Comparison of ENCODE assay signal across 9 cellular contexts in the genomic region with DNA sequence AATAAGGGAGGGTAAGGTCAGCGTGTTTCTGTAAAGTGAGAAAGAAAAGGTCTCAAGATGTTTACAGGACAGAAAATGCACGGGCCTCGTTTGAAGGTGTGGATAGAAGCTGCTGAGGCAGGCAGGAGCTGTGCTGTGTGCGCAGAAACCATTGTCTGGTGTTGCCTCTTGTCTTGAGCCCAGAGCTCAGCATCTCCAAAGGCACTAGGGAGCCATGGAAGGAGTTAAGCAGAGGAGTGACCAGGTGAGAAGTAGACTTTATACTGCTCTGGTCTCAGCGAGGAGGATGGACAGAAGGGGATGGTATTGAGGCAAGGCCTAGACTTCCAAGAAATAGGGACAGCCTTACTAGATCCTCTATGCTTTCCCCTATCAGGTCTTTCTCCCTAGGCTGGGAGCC. TPM values are rescaled to one million over a fixed set of nuclear protein-coding genes. Genes with fewer than 3 reads are reported as not detected.
DNase-seq lines count a peak whose midpoint lies in the region; FAIRE-seq and TF ChIP-seq lines count a peak whose summit lies in the region.
"Had no signal": no experiment of that assay in that cellular context is flagged by ENCODE, and none has a peak within 500 bp of the region (broad histone marks: within the 10 kb centered on the region; RNA-seq: fewer than 3 reads in every experiment).

No MANE protein-coding gene starts in this region.

- no peak for DNase-seq in AG10803 (ENCODE audit: low read depth)
- no peak for DNase-seq in H1 (ENCODE audit: low read depth in 1 of 2, low spot score in 2 of 2)
- DNase-seq in neural crest cell (ENCODE audit: low read depth, low spot score), result no peak
- no peak for DNase-seq in GOT3 (lab: John Stamatoyannopoulos, UW)
- no peak for DNase-seq in NOMO-1 treated with DMSO at 0.1 percent for 48 hours (lab: John Stamatoyannopoulos, UW; ENCODE audit: unreplicated experiment)
- DNase-seq in islet precursor cell, result no peak
- DNase-seq in DMS53 treated with DMSO at 0.1 percent for 48 hours (lab: John Stamatoyannopoulos, UW; ENCODE audit: unreplicated experiment), result no peak

- TF ChIP-seq RAD21 in H1 (IDR thresholded peaks at IDR 0.05 in 1 of 2, conservative IDR thresholded peaks at IDR 0.05 in 1 of 2; ENCODE audit: low read depth in 2 of 2, low read length in 2 of 2), result no peak

- H3K18ac ChIP-seq in H1 (ENCODE audit: extremely low read depth, low read length), result no peak overlapping the region

- POLR2A ChIA-PET in H1 (lab: Charles Lee; ENCODE audit: partially characterized antibody), result interaction anchor here (1.1 to 28.5 kb wide), 4 partner anchors 10 to 52 kb away, joined by 3 to 661 read pairs (median 8); partner anchors contain the start of genes CAND2 and RPL32

- no peak overlapping the region for H2BK15ac ChIP-seq in H1 (ENCODE audit: low read length)

- TF ChIP-seq EP300 in H1 (IDR thresholded peaks at IDR 0.05; ENCODE audit: borderline replicate concordance in 1 of 2, low read depth in 2 of 2, low read length in 2 of 2), result no peak

- no peaks in the 10 kb centered on the region for H3K27me3 Mint-ChIP-seq in neural crest cell (ENCODE audit: low read depth)

- H4K5ac ChIP-seq in H1 (ENCODE audit: insufficient read length, low read depth, low read length), result peak overlapping the region; percentile 26

- peak overlapping the region; percentile 56 for H3K4me3 Mint-ChIP-seq in neural crest cell

- no peak for FAIRE-seq in H1 (lab: Jason Lieb, UNC)

- H3K4me2 ChIP-seq in OCI-LY1 (ENCODE audit: low read length) (peak overlapping the region; percentile 72; the same call in 1 of the 2 replicates), H1 (ENCODE audit: insufficient read depth in 1 of 2, low read depth in 2 of 2, low read length in 2 of 2) (peak overlapping the region; percentile 54 to 77)

- H3K14ac ChIP-seq in H1 (ENCODE audit: insufficient read length), result no peak overlapping the region

- H3K27ac ChIP-seq in OCI-LY1 (ENCODE audit: low read depth, low read length, poor library complexity, severe bottlenecking) (no peak overlapping the region), H1 (ENCODE audit: low read depth, low read length) (no peak overlapping the region)
- H3K27ac ChIP-seq: epithelial cell of prostate had no signal

- WGBS in H1 (ENCODE audit: extremely low coverage in 1 of 2, insufficient coverage in 1 of 2, insufficient read length in 1 of 2, insufficient replicate concordance in 2 of 2, low coverage in 1 of 2, low lambda C conversion rate in 2 of 2, missing lambda C conversion rate in 1 of 2), 2 experiments, result 83% methylated on average over 5 of the region's 5 CpGs; no CpG with 5 or more reads in 1 of the 2 experiments

- no peaks in the 10 kb centered on the region for H4K20me1 ChIP-seq in OCI-LY1 (ENCODE audit: insufficient read depth, low read length)
- H4K20me1 ChIP-seq in H1 (replicated peaks in 1 of 2; ENCODE audit: control insufficient read depth in 1 of 2, insufficient read depth in 2 of 2, low read length in 2 of 2), result no peaks in the 10 kb centered on the region

- H3K4ac ChIP-seq in H1 (replicated peaks; ENCODE audit: insufficient read length, low read depth, low read length), result no peak overlapping the region

- peaks cover 13% of the 10 kb centered on the region for H3K4me1 Mint-ChIP-seq in neural crest cell

- no peak overlapping the region for H3K56ac ChIP-seq in H1 (replicated peaks; ENCODE audit: insufficient read length, low read depth, low read length)

- H3F3A ChIP-seq in OCI-LY1 (ENCODE audit: insufficient read depth, low read length), result no peaks in the 10 kb centered on the region

- H3K23ac ChIP-seq in H1 (ENCODE audit: insufficient read length), result no peak overlapping the region

- no peak overlapping the region for H3K27ac Mint-ChIP-seq in neural crest cell (ENCODE audit: unreplicated experiment)

- peak overlapping the region; percentile 60 for H3K4me3 ChIP-seq in AG10803 (ENCODE audit: low read length)
- peak overlapping the region; percentile 63 for H3K4me3 ChIP-seq in OCI-LY1 (ENCODE audit: low read depth, low read length, poor library complexity, severe bottlenecking)
- peak overlapping the region; percentile 38 to 64 (median 60) for H3K4me3 ChIP-seq in H1 (ENCODE audit: extremely low read depth in 1 of 4, insufficient read depth in 2 of 4, low read depth in 3 of 4, low read length in 4 of 4)

- H2BK12ac ChIP-seq in H1 (ENCODE audit: low read depth, low read length), result no peak overlapping the region

- H3K79me1 ChIP-seq in H1 (ENCODE audit: low read depth, low read length), result no peaks in the 10 kb centered on the region

- CTCF ChIA-PET in H1 (lab: Charles Lee; ENCODE audit: partially characterized antibody), result interaction anchor here (1.3 to 5.1 kb wide), 13 partner anchors 10 to 102 kb away, joined by 3 to 54 read pairs (median 6); no protein-coding TSS in a partner anchor

- H2AK5ac ChIP-seq in H1 (ENCODE audit: low read depth, low read length), result no peak overlapping the region

- H3K4me1 ChIP-seq in OCI-LY1 (ENCODE audit: insufficient read depth, low read length, severe bottlenecking), result peaks cover 11% of the 10 kb centered on the region
- peaks cover 0 to 8% (median 4%) of the 10 kb centered on the region in 4 experiments; a peak in 4 of 7 replicates for H3K4me1 ChIP-seq in H1 (replicated peaks in 1 of 4; ENCODE audit: control insufficient read depth in 3 of 4, insufficient read depth in 4 of 4, low read length in 3 of 4)

- no peak overlapping the region for H2BK5ac ChIP-seq in H1 (ENCODE audit: low read depth, low read length)

- no peak for TF ChIP-seq POLR2A in H1 (IDR thresholded peaks at IDR 0.05; ENCODE audit: control extremely low read depth in 1 of 2, low read depth in 2 of 2, low read length in 2 of 2)

- H3K9me2 ChIP-seq in OCI-LY1 (ENCODE audit: low read depth, low read length), result no peaks in the 10 kb centered on the region

- TF ChIP-seq CTCF in AG10803 (conservative IDR thresholded peaks at IDR 0.05; ENCODE audit: low read length) (no peak), OCI-LY1 (IDR thresholded peaks at IDR 0.05; ENCODE audit: low read length) (no peak), H1 (IDR thresholded peaks at IDR 0.05; ENCODE audit: control extremely low read depth in 1 of 3, insufficient read depth in 1 of 3, low read depth in 1 of 3, low read length in 3 of 3) (no peak), neural crest cell (conservative IDR thresholded peaks at IDR 0.05) (no peak)

- H3K23me2 ChIP-seq in H1 (ENCODE audit: low read depth, low read length), result peaks cover 3% of the 10 kb centered on the region; the same call in 1 of the 2 replicates

- H3K36me3 ChIP-seq in OCI-LY1 (ENCODE audit: insufficient read depth, low read length) (no peaks in the 10 kb centered on the region), H1 (ENCODE audit: control insufficient read depth in 2 of 4, insufficient read depth in 4 of 4, low read length in 3 of 4) (peaks cover 0 to 12% (median 2%) of the 10 kb centered on the region in 4 experiments; a peak in 5 of 8 replicates)

- no peak overlapping the region for H4K8ac ChIP-seq in H1 (ENCODE audit: extremely low read depth, insufficient read depth, low read length)

- no peaks in the 10 kb centered on the region for H3K9me3 ChIP-seq in OCI-LY1 (ENCODE audit: low read length)
- no peaks in the 10 kb centered on the region for H3K9me3 ChIP-seq in H1 (ENCODE audit: insufficient read depth in 2 of 2, low read depth in 1 of 2, low read length in 1 of 2)

- H3K9me3 Mint-ChIP-seq in neural crest cell, result no peaks in the 10 kb centered on the region

- H3K36me3 Mint-ChIP-seq in neural crest cell (ENCODE audit: low read depth), result peaks cover 3% of the 10 kb centered on the region

- no peak overlapping the region for H3K9ac ChIP-seq in OCI-LY1 (ENCODE audit: low read length)
- no peak overlapping the region; a peak in 1 of 7 replicates for H3K9ac ChIP-seq in H1 (replicated peaks in 1 of 4; ENCODE audit: extremely low read depth in 1 of 4, low read depth in 3 of 4, low read length in 3 of 4)

- H2AFZ ChIP-seq in OCI-LY1 (ENCODE audit: low read length), result no peak overlapping the region
- H2AFZ ChIP-seq in H1 (ENCODE audit: low read length), result peak overlapping the region; percentile 77; the same call in 1 of the 2 replicates

- no peak overlapping the region for H2BK20ac ChIP-seq in H1 (ENCODE audit: low read length)

- H3K27me3 ChIP-seq in OCI-LY1 (ENCODE audit: insufficient read depth, low read length) (no peaks in the 10 kb centered on the region), H1 (replicated peaks in 1 of 4; ENCODE audit: control insufficient read depth in 3 of 4, extremely low read depth in 1 of 4, insufficient read depth in 3 of 4, low read length in 3 of 4) (no peaks in the 10 kb centered on the region)

- no peak overlapping the region for H4K91ac ChIP-seq in H1 (replicated peaks; ENCODE audit: insufficient read length, low read length)

- H3K79me2 ChIP-seq in OCI-LY1 (ENCODE audit: insufficient read depth, low read length) (no peaks in the 10 kb centered on the region), H1 (ENCODE audit: control insufficient read depth in 1 of 2, insufficient read depth in 2 of 2, low read length in 2 of 2) (no peaks in the 10 kb centered on the region)

- no peak overlapping the region for H2BK120ac ChIP-seq in H1 (replicated peaks; ENCODE audit: low read depth, low read length)

RNA-seq across cellular contexts. Expression of gene CAND2, which starts 13.0 kb away (rescaled TPM):
- total RNA-seq in H1 (2021; fragmentation: NEBNext Ultra II Directional; extraction: Animal tissue kit (Norgen Biotek cat#: 25700)), result 8.7 and 11.2 TPM in 2 replicates
- 8.7 and 12.0 TPM in 2 replicates for polyA plus RNA-seq in H1 (2011; rRNA removed)
- polyA plus RNA-seq in H1 (2011; cell fraction: cytosol; rRNA removed), result 9.2 TPM
- polyA plus RNA-seq in H1 (2011; cell fraction: nucleus; rRNA removed), result 20.3 TPM
- polyA plus RNA-seq in H1 (2012, experiment 1 of 2), result 5.3 to 10.4 TPM (median 9.1 TPM) in 4 replicates
- 7.4 TPM for polyA plus RNA-seq in H1 (2012, experiment 2 of 2)
- 4.0 TPM for polyA plus RNA-seq in H1 (2013, experiment 1 of 2)
- polyA plus RNA-seq in H1 (2013, experiment 2 of 2), result 3.4 TPM
- 11.0 and 15.6 TPM in 2 replicates for polyA minus RNA-seq in H1 (2011; rRNA and poly(A)+ RNA removed)
- polyA minus RNA-seq in H1 (2011; cell fraction: cytosol; rRNA and poly(A)+ RNA removed), result 7.3 TPM
- polyA minus RNA-seq in H1 (2011; cell fraction: nucleus; rRNA and poly(A)+ RNA removed), result 17.4 TPM
- 14.8 and 15.5 TPM in 2 replicates for total RNA-seq in neural crest cell

RNA-seq across cellular contexts. Expression of gene RPL32, which starts 31.9 kb away (rescaled TPM):
- 1,954 and 2,043 TPM in 2 replicates for total RNA-seq in H1 (2021; fragmentation: NEBNext Ultra II Directional; extraction: Animal tissue kit (Norgen Biotek cat#: 25700))
- 995 and 1,443 TPM in 2 replicates for polyA plus RNA-seq in H1 (2011; rRNA removed)
- polyA plus RNA-seq in H1 (2011; cell fraction: cytosol; rRNA removed), result 2,045 TPM
- polyA plus RNA-seq in H1 (2011; cell fraction: nucleus; rRNA removed), result 1,718 TPM
- polyA plus RNA-seq in H1 (2012, experiment 1 of 2), result 3,098 to 3,462 TPM (median 3,192 TPM) in 4 replicates
- polyA plus RNA-seq in H1 (2012, experiment 2 of 2), result 2,207 TPM
- 1,804 TPM for polyA plus RNA-seq in H1 (2013, experiment 1 of 2)
- polyA plus RNA-seq in H1 (2013, experiment 2 of 2), result 1,790 TPM
- polyA minus RNA-seq in H1 (2011; rRNA and poly(A)+ RNA removed), result 1,055 and 1,349 TPM in 2 replicates
- 973 TPM for polyA minus RNA-seq in H1 (2011; cell fraction: cytosol; rRNA and poly(A)+ RNA removed)
- polyA minus RNA-seq in H1 (2011; cell fraction: nucleus; rRNA and poly(A)+ RNA removed), result 656 TPM
- total RNA-seq in neural crest cell, result 1,918 and 2,125 TPM in 2 replicates

RNA-seq across cellular contexts. Expression of gene TMEM40, which starts 50.4 kb away (rescaled TPM):
- not detected in 2 replicates for total RNA-seq in H1 (2021; fragmentation: NEBNext Ultra II Directional; extraction: Animal tissue kit (Norgen Biotek cat#: 25700))
- polyA plus RNA-seq in H1 (2011; rRNA removed), result 0.11 and 0.18 TPM in 2 replicates
- 0.26 TPM for polyA plus RNA-seq in H1 (2011; cell fraction: cytosol; rRNA removed)
- polyA plus RNA-seq in H1 (2011; cell fraction: nucleus; rRNA removed), result 0.57 TPM
- polyA plus RNA-seq in H1 (2012, experiment 1 of 2), result 0.28 TPM in 1 of 4 replicates, not detected in the others
- polyA plus RNA-seq in H1 (2012, experiment 2 of 2), result not detected
- polyA plus RNA-seq in H1 (2013, experiment 1 of 2), result 0.12 TPM
- polyA plus RNA-seq in H1 (2013, experiment 2 of 2), result 0.22 TPM
- not detected in 2 replicates for polyA minus RNA-seq in H1 (2011; rRNA and poly(A)+ RNA removed)
- not detected for polyA minus RNA-seq in H1 (2011; cell fraction: cytosol; rRNA and poly(A)+ RNA removed)
- polyA minus RNA-seq in H1 (2011; cell fraction: nucleus; rRNA and poly(A)+ RNA removed), result not detected
- total RNA-seq in neural crest cell, result not detected in 2 replicates
